18 cellular contexts compared by ENCODE assay signal in the genomic region with DNA sequence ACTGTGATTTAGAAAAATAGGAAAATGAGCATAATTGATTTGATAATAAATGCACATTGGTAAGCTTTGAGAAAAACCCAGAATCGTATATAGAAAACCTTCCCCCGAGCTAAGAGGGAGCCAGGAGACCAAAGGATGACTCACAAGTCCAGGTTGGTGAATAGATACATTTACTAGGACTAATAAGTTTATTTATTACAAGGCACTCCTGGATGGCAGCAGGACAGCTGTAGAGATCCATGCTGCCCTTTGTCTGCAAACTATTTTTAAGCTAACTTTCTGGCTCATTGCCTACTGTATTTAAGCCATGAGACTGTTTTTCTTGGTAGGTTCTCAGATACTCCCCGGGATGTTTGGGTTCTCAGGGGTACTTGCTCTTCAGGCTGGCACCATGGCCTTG. TPM values are rescaled to one million over a fixed set of nuclear protein-coding genes. Genes with fewer than 3 reads are reported as not detected.
A peak's percentile ranks its signal among the peaks of the same experiment; 100 is the strongest.
DNase-seq lines count a peak whose midpoint lies in the region; ATAC-seq and TF ChIP-seq lines count a peak whose summit lies in the region.
"Had no signal": no experiment of that assay in that cellular context is flagged by ENCODE, and none has a peak within 500 bp of the region (broad histone marks: within the 10 kb centered on the region; RNA-seq: fewer than 3 reads in every experiment).

No MANE protein-coding gene starts in this region.

- no peak for DNase-seq in heart left ventricle
- DNase-seq in right atrium auricular region (ENCODE audit: low spot score): no peak
- DNase-seq in amniotic epithelial cell (ENCODE audit: low read depth): peak; percentile 21
- DNase-seq in left ventricle myocardium superior: no peak
- no peak for DNase-seq in activated CD4-positive, alpha-beta T cell treated with anti-CD3 and anti-CD28 coated beads for 48 hours
- DNase-seq: activated naive CD4-positive, alpha-beta T cell treated with Interleukin-2 at 50 U/mL for 16 hours; dorsolateral prefrontal cortex; hippocampal formation; KG1; NCI-H2081; stimulated activated CD4-positive, alpha-beta T cell treated with anti-CD3 and anti-CD28 coated beads, Interleukin-4, amount 100 ng/mL, for 1 hour; stimulated activated naive CD4-positive, alpha-beta T cell had no signal

- TF ChIP-seq CTCF in heart left ventricle (IDR thresholded peaks at IDR 0.05) (no peak), right atrium auricular region (IDR thresholded peaks at IDR 0.05) (no peak)

- intact Hi-C loops in heart left ventricle (cut with DNase I) (no loop called here), left ventricle myocardium superior (cut with micrococcal nuclease) (no loop called here)

- WGBS in heart left ventricle, 4 donors: 33 to 44% (median 41%) methylated on average over 3 of the region's 3 CpGs

- peak; percentile 45 to 75 (median 69) for ATAC-seq in heart left ventricle
- ATAC-seq in left ventricle myocardium superior: peak; percentile 75
- no peak for ATAC-seq in GM21423 (IDR thresholded peaks at IDR 0.05; ENCODE audit: unreplicated experiment)
- ATAC-seq in esophagus mucosa: no peak
- no peak for ATAC-seq in GM18861 (IDR thresholded peaks at IDR 0.05; ENCODE audit: unreplicated experiment)

- peaks cover 0 to 28% (median 19%) of the 10 kb centered on the region in 12 donors for H3K4me1 ChIP-seq in heart left ventricle
- H3K4me1 ChIP-seq in right atrium auricular region: peaks cover 0 to 30% of the 10 kb centered on the region in 2 donors

- H3K27ac ChIP-seq in heart left ventricle: no peak overlapping the region
- no peak overlapping the region for H3K27ac ChIP-seq in right atrium auricular region
- H3K27ac ChIP-seq: BLaER1 treated with 17β-estradiol and CSF1 and Interleukin-3, amounts not matched to agents 10 nM and 100 nM; dorsolateral prefrontal cortex had no signal

- TF ChIP-seq POLR2A in heart left ventricle (IDR thresholded peaks at IDR 0.05): no peak

- peaks cover 0 to 33% (median 26%) of the 10 kb centered on the region in 9 donors for H3K36me3 ChIP-seq in heart left ventricle
- H3K36me3 ChIP-seq in right atrium auricular region: peaks cover 9% of the 10 kb centered on the region

- no peak overlapping the region for H3K4me3 ChIP-seq in heart left ventricle
- no peak overlapping the region for H3K4me3 ChIP-seq in right atrium auricular region
- H3K4me3 ChIP-seq: BLaER1 treated with 17β-estradiol and CSF1 and Interleukin-3, amounts not matched to agents 10 nM and 100 nM; dorsolateral prefrontal cortex; lung had no signal

- H3K27me3 ChIP-seq in heart left ventricle (no peaks in the 10 kb centered on the region), right atrium auricular region (no peaks in the 10 kb centered on the region)
- H3K27me3 ChIP-seq: BLaER1 treated with 17β-estradiol and CSF1 and Interleukin-3, amounts not matched to agents 10 nM and 100 nM; dorsolateral prefrontal cortex had no signal

- no peaks in the 10 kb centered on the region for H3K9me3 ChIP-seq in heart left ventricle
- H3K9me3 ChIP-seq in right atrium auricular region: no peaks in the 10 kb centered on the region
- H3K9me3 ChIP-seq: BLaER1 treated with 17β-estradiol and CSF1 and Interleukin-3, amounts not matched to agents 10 nM and 100 nM had no signal

RNA-seq across cellular contexts. Expression of a gene that starts 13.4 kb away (rescaled TPM):
- total RNA-seq in heart left ventricle: 10 to 100 TPM in 8 of 9 donors, 1 to 10 TPM in 1; 8.4 to 16.2 (median 12.3) TPM
- 1 to 10 TPM; 4.4 to 6.5 TPM for polyA plus RNA-seq in heart left ventricle
- total RNA-seq in right atrium auricular region: 1 to 10 TPM; 9.2 to 9.3 TPM
- 14.4 TPM for total RNA-seq in left ventricle myocardium superior
- total RNA-seq in esophagus mucosa: 6.1 TPM

RNA-seq across cellular contexts. Expression of a gene that starts 23.5 kb away (rescaled TPM):
- total RNA-seq in heart left ventricle (10 to 100 TPM; 17.6 to 38.0 (median 24.4) TPM), right atrium auricular region (10 to 100 TPM; 15.2 to 17.4 TPM), left ventricle myocardium superior (23.9 TPM), esophagus mucosa (21.6 TPM)
- polyA plus RNA-seq in heart left ventricle: 10 to 100 TPM in 1 of 2 donors, 1 to 10 TPM in 1; 9.1 to 24.6 TPM

RNA-seq across cellular contexts. Expression of a gene that starts 51.2 kb away (rescaled TPM):
- total RNA-seq in heart left ventricle: not detected
- not detected for polyA plus RNA-seq in heart left ventricle
- total RNA-seq in right atrium auricular region: not detected
- not detected for total RNA-seq in left ventricle myocardium superior
- total RNA-seq in esophagus mucosa: not detected
- total RNA-seq: dorsolateral prefrontal cortex, lung, pulmonary artery endothelial cell had no signal
- polyA plus RNA-seq: lung had no signal

Comparison
In these comparisons a context has a peak if more than half of its experiments do, and no peak if none do; other contexts are left out.
1. ATAC-seq: peak in heart left ventricle (4 of 4) and left ventricle myocardium superior (single experiment); none in GM21423 (single experiment), esophagus mucosa (single experiment) and GM18861 (single experiment).